ENCODE assay signal across 1 cellular context in the genomic region with DNA sequence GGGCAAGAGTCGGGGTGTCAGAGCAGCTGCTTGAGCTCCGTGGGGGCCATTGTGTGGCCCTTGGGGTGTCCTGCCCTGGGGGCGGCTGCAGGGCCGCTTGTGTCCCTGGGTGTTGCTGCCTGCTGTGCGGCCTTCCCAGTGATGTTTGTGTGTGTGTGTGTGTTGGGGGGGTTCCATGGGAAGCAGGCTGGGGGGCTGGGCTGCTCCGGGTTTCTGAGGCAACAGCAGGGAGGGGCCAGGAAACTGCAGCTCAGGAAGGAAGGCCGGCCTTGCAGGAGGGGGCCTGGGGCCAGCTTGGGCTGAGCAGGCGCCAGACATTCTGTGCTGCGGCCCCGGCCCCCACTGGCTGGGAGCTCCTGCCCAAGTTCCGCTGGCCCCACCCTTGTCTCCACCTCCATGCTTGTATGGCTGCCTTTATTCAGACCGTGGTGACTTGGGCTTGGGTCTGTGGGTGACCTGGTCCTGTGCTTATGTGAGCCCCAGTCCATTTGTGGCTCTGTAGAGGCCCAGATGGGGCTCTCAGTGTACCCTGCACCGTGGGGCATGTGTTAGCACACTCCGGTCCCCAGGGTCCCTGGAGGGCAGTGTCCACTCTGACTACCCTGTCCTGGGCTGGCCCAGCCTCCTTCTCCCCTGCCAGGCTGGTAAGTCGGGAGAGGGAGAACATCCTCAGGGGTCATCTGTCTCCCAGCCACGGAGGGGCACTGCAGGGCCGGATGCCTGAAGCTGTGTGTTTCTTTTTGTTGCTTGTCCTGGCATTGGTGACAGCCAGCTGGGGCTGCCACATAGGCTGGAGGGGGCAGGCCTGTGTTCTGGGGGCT.
TF ChIP-seq lines count a peak whose summit lies in the region.

No MANE protein-coding gene starts in this region.

TF ChIP-seq in HepG2, 621 proteins besides CTCF, POLR2A, EP300 and RAD21 (continued from another document and continues in another):
- TF ChIP-seq ZNF34 (CRISPR knock-in tag; IDR thresholded peaks at IDR 0.05; ENCODE audit: borderline replicate concordance) (no peak), ZKSCAN5 (CRISPR knock-in tag; IDR thresholded peaks at IDR 0.05) (no peak), JARID2 (CRISPR knock-in tag; IDR thresholded peaks at IDR 0.05; ENCODE audit: insufficient replicate concordance) (peak; percentile 80), IRX3 (CRISPR knock-in tag; IDR thresholded peaks at IDR 0.05; ENCODE audit: borderline replicate concordance, low read depth) (no peak), ARID3A (IDR thresholded peaks at IDR 0.05; ENCODE audit: low read depth, low read length) (no peak), PATZ1 (CRISPR knock-in tag; IDR thresholded peaks at IDR 0.05) (peak; percentile 100), ZNF292 (CRISPR knock-in tag; IDR thresholded peaks at IDR 0.05; ENCODE audit: borderline replicate concordance, low read depth) (peak; percentile 77; the same call in 1 of the 2 replicates), ZNF878 (CRISPR knock-in tag; IDR thresholded peaks at IDR 0.05) (no peak), EEA1 (CRISPR knock-in tag; IDR thresholded peaks at IDR 0.05; ENCODE audit: borderline replicate concordance) (0 out of 2 replicates have a peak, but pooled peaks have one; percentile 8), ZNF17 (CRISPR knock-in tag; IDR thresholded peaks at IDR 0.05) (no peak), ZNF724P (CRISPR knock-in tag; IDR thresholded peaks at IDR 0.05; ENCODE audit: borderline replicate concordance) (peak; percentile 34; the same call in 1 of the 2 replicates), ZNF709 (CRISPR knock-in tag; IDR thresholded peaks at IDR 0.05) (0 out of 2 replicates have a peak, but pooled peaks have one; percentile 12), ARHGAP35 (CRISPR knock-in tag; IDR thresholded peaks at IDR 0.05; ENCODE audit: borderline replicate concordance) (no peak), THAP9 (CRISPR knock-in tag; IDR thresholded peaks at IDR 0.05; ENCODE audit: borderline replicate concordance) (peak; percentile 80; the same call in 1 of the 2 replicates), RXRA (CRISPR knock-in tag; IDR thresholded peaks at IDR 0.05) (peak; percentile 84), SNAI1 (CRISPR knock-in tag; IDR thresholded peaks at IDR 0.05; ENCODE audit: borderline replicate concordance) (no peak; the same call in 1 of the 2 replicates), SNAPC5 (CRISPR knock-in tag; IDR thresholded peaks at IDR 0.05; ENCODE audit: borderline replicate concordance) (no peak; the same call in 1 of the 2 replicates), ZNF547 (CRISPR knock-in tag; IDR thresholded peaks at IDR 0.05) (no peak; the same call in 1 of the 2 replicates), ZNF251 (CRISPR knock-in tag; IDR thresholded peaks at IDR 0.05) (no peak), PLRG1 (conservative IDR thresholded peaks at IDR 0.05) (no peak), ZNF670 (CRISPR knock-in tag; IDR thresholded peaks at IDR 0.05; ENCODE audit: borderline replicate concordance) (no peak), CHD4 (IDR thresholded peaks at IDR 0.05; ENCODE audit: borderline replicate concordance, low read length) (no peak), RFX3 (CRISPR knock-in tag; IDR thresholded peaks at IDR 0.05) (no peak; the same call in 1 of the 2 replicates), ZNF296 (CRISPR knock-in tag; conservative IDR thresholded peaks at IDR 0.05) (peak; percentile 98), E2F2 (CRISPR knock-in tag; IDR thresholded peaks at IDR 0.05; ENCODE audit: borderline replicate concordance) (peak; percentile 54; the same call in 1 of the 2 replicates), MAZ (IDR thresholded peaks at IDR 0.05; ENCODE audit: borderline replicate concordance, low read depth, low read length) (peak; percentile 40; the same call in 1 of the 2 replicates), MAZ (CRISPR knock-in tag; IDR thresholded peaks at IDR 0.05; ENCODE audit: low read depth) (peak; percentile 83), KLF16 (CRISPR knock-in tag; IDR thresholded peaks at IDR 0.05) (peak in 1 of 2 experiments; percentile 94; a peak in 2 of 4 replicates), NR2C2 (CRISPR knock-in tag; IDR thresholded peaks at IDR 0.05; ENCODE audit: borderline replicate concordance) (peak; percentile 50; the same call in 1 of the 2 replicates), ZFP36 (IDR thresholded peaks at IDR 0.05; ENCODE audit: borderline replicate concordance, low read depth, low read length, partially characterized antibody) (no peak), ETV6 (CRISPR knock-in tag; conservative IDR thresholded peaks at IDR 0.05) (no peak; the same call in 1 of the 2 replicates), HNRNPL (IDR thresholded peaks at IDR 0.05; ENCODE audit: low read depth, low read length) (peak; percentile 94), ATF6 (CRISPR knock-in tag; conservative IDR thresholded peaks at IDR 0.05) (no peak), RORA (CRISPR knock-in tag; IDR thresholded peaks at IDR 0.05) (no peak), ZNF441 (CRISPR knock-in tag; IDR thresholded peaks at IDR 0.05; ENCODE audit: borderline replicate concordance) (peak; percentile 78), IKZF4 (CRISPR knock-in tag; IDR thresholded peaks at IDR 0.05; ENCODE audit: borderline replicate concordance, low read depth, not compliant biosample characterization) (no peak), ZFAT (CRISPR knock-in tag; conservative IDR thresholded peaks at IDR 0.05) (no peak), ZNF768 (CRISPR knock-in tag; IDR thresholded peaks at IDR 0.05) (peak; percentile 90), BCL6 (CRISPR knock-in tag; IDR thresholded peaks at IDR 0.05) (peak; percentile 51), ETV5 (CRISPR knock-in tag; IDR thresholded peaks at IDR 0.05; ENCODE audit: borderline replicate concordance) (peak; percentile 81), BRD4 (CRISPR knock-in tag; IDR thresholded peaks at IDR 0.05) (no peak; the same call in 1 of the 2 replicates), NFKBIZ (CRISPR knock-in tag; IDR thresholded peaks at IDR 0.05) (0 out of 2 replicates have a peak, but pooled peaks have one; percentile 40), TEAD2 (CRISPR knock-in tag; IDR thresholded peaks at IDR 0.05) (0 out of 2 replicates have a peak, but pooled peaks have one; percentile 42), E2F1 (CRISPR knock-in tag; IDR thresholded peaks at IDR 0.05) (no peak)
- TF ChIP-seq, protein P1, sequence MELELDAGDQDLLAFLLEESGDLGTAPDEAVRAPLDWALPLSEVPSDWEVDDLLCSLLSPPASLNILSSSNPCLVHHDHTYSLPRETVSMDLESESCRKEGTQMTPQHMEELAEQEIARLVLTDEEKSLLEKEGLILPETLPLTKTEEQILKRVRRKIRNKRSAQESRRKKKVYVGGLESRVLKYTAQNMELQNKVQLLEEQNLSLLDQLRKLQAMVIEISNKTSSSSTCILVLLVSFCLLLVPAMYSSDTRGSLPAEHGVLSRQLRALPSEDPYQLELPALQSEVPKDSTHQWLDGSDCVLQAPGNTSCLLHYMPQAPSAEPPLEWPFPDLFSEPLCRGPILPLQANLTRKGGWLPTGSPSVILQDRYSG (CRISPR knock-in tag; IDR thresholded peaks at IDR 0.05), result 0 out of 2 replicates have a peak, but pooled peaks have one; percentile 89
- TF ChIP-seq, protein P2, sequence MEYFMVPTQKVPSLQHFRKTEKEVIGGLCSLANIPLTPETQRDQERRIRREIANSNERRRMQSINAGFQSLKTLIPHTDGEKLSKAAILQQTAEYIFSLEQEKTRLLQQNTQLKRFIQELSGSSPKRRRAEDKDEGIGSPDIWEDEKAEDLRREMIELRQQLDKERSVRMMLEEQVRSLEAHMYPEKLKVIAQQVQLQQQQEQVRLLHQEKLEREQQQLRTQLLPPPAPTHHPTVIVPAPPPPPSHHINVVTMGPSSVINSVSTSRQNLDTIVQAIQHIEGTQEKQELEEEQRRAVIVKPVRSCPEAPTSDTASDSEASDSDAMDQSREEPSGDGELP (IDR thresholded peaks at IDR 0.05; ENCODE audit: borderline replicate concordance, low read depth), result peak; percentile 98
